1 cellular context compared by ENCODE assay signal in genomic region chr19:6828698-6829633, GRCh38.
A peak's percentile ranks its signal among the peaks of the same experiment; 100 is the strongest.
TF ChIP-seq lines count a peak whose summit lies in the region.

No MANE protein-coding gene starts in this region.

TF ChIP-seq in K562, 482 proteins besides CTCF, POLR2A, EP300 and RAD21 (continued from another document):
- TF ChIP-seq ZNF592 (IDR thresholded peaks at IDR 0.05) (no peak), MIER1 (IDR thresholded peaks at IDR 0.05; ENCODE audit: low read depth) (no peak), E2F8 (IDR thresholded peaks at IDR 0.05; ENCODE audit: low read depth, partially characterized antibody) (no peak), GTF2E2 (tag; IDR thresholded peaks at IDR 0.05) (no peak), HDAC8 (tag; IDR thresholded peaks at IDR 0.05) (no peak), ZBTB2 (IDR thresholded peaks at IDR 0.05) (no peak), ZNF740 (CRISPR knock-in tag; IDR thresholded peaks at IDR 0.05) (no peak), ZNF740 (tag; IDR thresholded peaks at IDR 0.05) (no peak), MAX (CRISPR knock-in tag; IDR thresholded peaks at IDR 0.05) (0 out of 2 replicates have a peak, but pooled peaks have one; percentile 10), ZNF217 (CRISPR knock-in tag; IDR thresholded peaks at IDR 0.05) (no peak), SP2 (IDR thresholded peaks at IDR 0.05; ENCODE audit: extremely low read depth, low read depth, low read length, poor library complexity, severe bottlenecking) (no peak), NCOA6 (IDR thresholded peaks at IDR 0.05) (no peak), ZNF76 (CRISPR knock-in tag; IDR thresholded peaks at IDR 0.05; ENCODE audit: borderline replicate concordance) (no peak), ZC3H11A (IDR thresholded peaks at IDR 0.05; ENCODE audit: low read depth, low read length) (no peak), ZNF408 (CRISPR knock-in tag; IDR thresholded peaks at IDR 0.05; ENCODE audit: low read depth) (no peak), MYBL2 (IDR thresholded peaks at IDR 0.05; ENCODE audit: low read depth) (no peak), MYBL2 (CRISPR knock-in tag; IDR thresholded peaks at IDR 0.05; ENCODE audit: borderline replicate concordance) (no peak), MAFF (IDR thresholded peaks at IDR 0.05; ENCODE audit: low read length) (no peak), CHD1 (IDR thresholded peaks at IDR 0.05; ENCODE audit: low read length) (no peak), RB1 (IDR thresholded peaks at IDR 0.05; ENCODE audit: low read depth) (no peak), FOS (IDR thresholded peaks at IDR 0.05; ENCODE audit: extremely low read depth, insufficient read length) (no peak), HMBOX1 (IDR thresholded peaks at IDR 0.05) (peak; percentile 66), PHF8 (IDR thresholded peaks at IDR 0.05; ENCODE audit: borderline replicate concordance, low read length) (no peak), ZBTB17 (CRISPR knock-in tag; IDR thresholded peaks at IDR 0.05) (no peak), CCAR2 (IDR thresholded peaks at IDR 0.05; ENCODE audit: low read depth, low read length) (no peak), HDAC3 (IDR thresholded peaks at IDR 0.05; ENCODE audit: borderline replicate concordance, partially characterized antibody) (no peak), TCF3 (CRISPR knock-in tag; IDR thresholded peaks at IDR 0.05) (no peak), C11orf30 (IDR thresholded peaks at IDR 0.05; ENCODE audit: low read depth) (no peak), MAZ (CRISPR knock-in tag; conservative IDR thresholded peaks at IDR 0.05 in 1 of 2, IDR thresholded peaks at IDR 0.05 in 1 of 2) (peak; percentile 27 to 65; a peak in 1 of 4 replicates), MEIS2 (IDR thresholded peaks at IDR 0.05; ENCODE audit: partially characterized antibody) (peak; percentile 57), PKNOX1 (IDR thresholded peaks at IDR 0.05) (peak; percentile 95), TFAP4 (CRISPR knock-in tag; IDR thresholded peaks at IDR 0.05; ENCODE audit: borderline replicate concordance) (no peak), SIX5 (IDR thresholded peaks at IDR 0.05; ENCODE audit: borderline replicate concordance in 1 of 2, insufficient read depth in 1 of 2, low read depth in 1 of 2, low read length in 2 of 2) (no peak), NR3C1 (CRISPR knock-in tag; IDR thresholded peaks at IDR 0.05) (no peak), ZNF311 (CRISPR knock-in tag; IDR thresholded peaks at IDR 0.05) (no peak), CCNT2 (IDR thresholded peaks at IDR 0.05; ENCODE audit: borderline replicate concordance, extremely low read depth, insufficient read length, low read depth, low read length) (no peak), ZNF655 (CRISPR knock-in tag; IDR thresholded peaks at IDR 0.05) (no peak), DACH1 (IDR thresholded peaks at IDR 0.05; ENCODE audit: partially characterized antibody) (no peak), ZNF324 (CRISPR knock-in tag; IDR thresholded peaks at IDR 0.05) (no peak), KDM1A (IDR thresholded peaks at IDR 0.05) (no peak), DEAF1 (CRISPR knock-in tag; IDR thresholded peaks at IDR 0.05) (no peak), ZBTB9 (CRISPR knock-in tag; IDR thresholded peaks at IDR 0.05) (no peak), ATF2 (CRISPR knock-in tag; IDR thresholded peaks at IDR 0.05) (no peak)
